ENCODE assay signal across 24 cellular contexts in genomic region chr10:86091216-86091615, GRCh38.
"Had no signal": no experiment of that assay in that cellular context is flagged by ENCODE, and none has a peak within 500 bp of the region (broad histone marks: within the 10 kb centered on the region; RNA-seq: fewer than 3 reads in every experiment).

No MANE protein-coding gene starts in this region.

- H3K4me1 Mint-ChIP-seq: memory B cell; naive thymus-derived CD4-positive, alpha-beta T cell; nephron; stimulated activated naive B cell treated with anti-CD40 and anti-IgM and Interleukin-4, amounts not matched to agents 10 μg/mL and 1 μg/mL and 100 μg/mL, for 72 hours had no signal

- H3K9me3 Mint-ChIP-seq: memory B cell; stimulated activated naive B cell treated with anti-CD40 and anti-IgM and Interleukin-4, amounts not matched to agents 10 μg/mL and 1 μg/mL and 100 μg/mL, for 72 hours; stimulated activated naive CD8-positive, alpha-beta T cell treated with anti-CD3 and anti-CD28 coated beads, Interleukin-15, Interleukin-2, amounts not matched to agents 100 ng/mL and 50 ng/mL, for 24 hours had no signal

- DNase-seq: dermis blood vessel endothelial cell; effector memory CD4-positive, alpha-beta T cell; erythroblast; esophagus squamous epithelium; foreskin melanocyte; glutamatergic neuron; heart right ventricle; hippocampal formation; kidney glomerular epithelial cell; midbrain; naive thymus-derived CD4-positive, alpha-beta T cell; psoas muscle; right cardiac atrium; sigmoid colon; stimulated activated CD4-positive, alpha-beta T cell treated with anti-CD3 and anti-CD28 coated beads, Interleukin-4, amount 100 ng/mL, for 4 hours; stimulated activated naive B cell treated with anti-CD40 and anti-IgM and Interleukin-4, amounts not matched to agents 10 μg/mL and 1 μg/mL and 100 μg/mL, for 72 hours; transverse colon; upper lobe of right lung; uterus had no signal

- H3K36me3 Mint-ChIP-seq: memory B cell; neural progenitor cell; stimulated activated naive B cell treated with anti-CD40 and anti-IgM and Interleukin-4, amounts not matched to agents 10 μg/mL and 1 μg/mL and 100 μg/mL, for 72 hours had no signal

- ATAC-seq: heart right ventricle; left lobe of liver; naive thymus-derived CD4-positive, alpha-beta T cell; psoas muscle; right cardiac atrium; stimulated activated naive B cell treated with anti-CD40 and anti-IgM and Interleukin-4, amounts not matched to agents 10 μg/mL and 1 μg/mL and 100 μg/mL, for 72 hours; upper lobe of right lung had no signal

- H3K27ac Mint-ChIP-seq: memory B cell; naive thymus-derived CD4-positive, alpha-beta T cell; nephron; neural progenitor cell; stimulated activated naive B cell treated with anti-CD40 and anti-IgM and Interleukin-4, amounts not matched to agents 10 μg/mL and 1 μg/mL and 100 μg/mL, for 72 hours; stimulated activated naive CD8-positive, alpha-beta T cell treated with anti-CD3 and anti-CD28 coated beads, Interleukin-15, Interleukin-2, amounts not matched to agents 100 ng/mL and 50 ng/mL, for 24 hours had no signal

- H3K4me3 Mint-ChIP-seq: memory B cell; naive thymus-derived CD4-positive, alpha-beta T cell; nephron; neural progenitor cell; stimulated activated naive B cell treated with anti-CD40 and anti-IgM and Interleukin-4, amounts not matched to agents 10 μg/mL and 1 μg/mL and 100 μg/mL, for 72 hours; stimulated activated naive CD8-positive, alpha-beta T cell treated with anti-CD3 and anti-CD28 coated beads, Interleukin-15, Interleukin-2, amounts not matched to agents 100 ng/mL and 50 ng/mL, for 24 hours had no signal
